ENCODE assay signal across 24 cellular contexts in genomic region chr3:76646921-76647562, GRCh38.
DNase-seq lines count a peak whose midpoint lies in the region; ATAC-seq and TF ChIP-seq lines count a peak whose summit lies in the region.
"Had no signal": no experiment of that assay in that cellular context is flagged by ENCODE, and none has a peak within 500 bp of the region (broad histone marks: within the 10 kb centered on the region; RNA-seq: fewer than 3 reads in every experiment).

No MANE protein-coding gene starts in this region.

- no peak overlapping the region for H2BK120ac ChIP-seq in H9 (ENCODE audit: low read depth, low read length, poor library complexity, severe bottlenecking)

- H3K27ac ChIP-seq in H9 (ENCODE audit: insufficient read length, low read depth, low read length): no peak overlapping the region
- H3K27ac ChIP-seq in psoas muscle: no peak overlapping the region
- H3K27ac ChIP-seq: adrenal gland, esophagus squamous epithelium, prostate gland, vagina had no signal

- WGBS in H9 (ENCODE audit: extremely low coverage, insufficient read length, low lambda C conversion rate): no CpG with 5 or more reads among the region's 13 CpGs
- WGBS in psoas muscle, 3 donors: 68 to 81% (median 77%) methylated on average over 13 of the region's 13 CpGs

- H2BK20ac ChIP-seq in H9 (ENCODE audit: low read depth, low read length, poor library complexity, severe bottlenecking): no peak overlapping the region

- H3K4me1 ChIP-seq in BE2C (0 out of 2 replicates have a peak, but pooled peaks cover 2% of the 10 kb centered on the region), H9 (ENCODE audit: insufficient read depth, low read length) (no peaks in the 10 kb centered on the region), psoas muscle (no peaks in the 10 kb centered on the region)
- H3K4me1 ChIP-seq: adrenal gland, esophagus squamous epithelium, prostate gland, vagina had no signal

- H2AK5ac ChIP-seq in H9 (ENCODE audit: insufficient read length, low read length): no peak overlapping the region

- no peak overlapping the region for H2BK15ac ChIP-seq in H9 (ENCODE audit: low read depth, low read length)

- no peak overlapping the region for H3K14ac ChIP-seq in H9 (ENCODE audit: insufficient read depth, low read length)

- no peaks in the 10 kb centered on the region for H3K9me3 Mint-ChIP-seq in H9

- no peaks in the 10 kb centered on the region for H3K79me2 ChIP-seq in H9 (ENCODE audit: insufficient read depth, low read length)

- H3K56ac ChIP-seq in H9 (ENCODE audit: insufficient read length, low read depth, low read length): no peak overlapping the region

- no peak for TF ChIP-seq POLR2A in GM18505 (IDR thresholded peaks at IDR 0.05; ENCODE audit: borderline replicate concordance, extremely low read depth, insufficient read depth, insufficient read length)

- no peaks in the 10 kb centered on the region for H3K36me3 ChIP-seq in BE2C
- H3K36me3 ChIP-seq in psoas muscle (ENCODE audit: insufficient read depth in 1 of 2, low read depth in 1 of 2): no peaks in the 10 kb centered on the region
- H3K36me3 ChIP-seq: adrenal gland, esophagus squamous epithelium, prostate gland, vagina had no signal

- no peaks in the 10 kb centered on the region for H3K27me3 Mint-ChIP-seq in H9 (ENCODE audit: low read depth)
- H3K27me3 Mint-ChIP-seq: naive thymus-derived CD4-positive, alpha-beta T cell had no signal

- no peaks in the 10 kb centered on the region for H4K20me1 ChIP-seq in H9 (ENCODE audit: control insufficient read depth, insufficient read depth, insufficient read length)

- no peak overlapping the region for H4K91ac ChIP-seq in H9 (ENCODE audit: insufficient read length, low read depth, low read length)

- H3K4me1 Mint-ChIP-seq in H9: peaks cover 10 to 11% of the 10 kb centered on the region in 2 experiments
- H3K4me1 Mint-ChIP-seq: naive thymus-derived CD4-positive, alpha-beta T cell had no signal

- TF ChIP-seq CTCF in BE2C (IDR thresholded peaks at IDR 0.05; ENCODE audit: low read depth, low read length): no peak; the same call in 1 of the 2 replicates
- TF ChIP-seq CTCF in H9 (conservative IDR thresholded peaks at IDR 0.05): peak; percentile 71
- TF ChIP-seq CTCF in psoas muscle (IDR thresholded peaks at IDR 0.05): no peak

- no peak overlapping the region for H3K4me2 ChIP-seq in H9 (ENCODE audit: insufficient read depth, insufficient read length, low read length)
- H3K4me2 ChIP-seq: smooth muscle cell had no signal

- H3K9me3 ChIP-seq in BE2C (no peaks in the 10 kb centered on the region), H9 (ENCODE audit: control insufficient read depth, low read depth, low read length) (no peaks in the 10 kb centered on the region), psoas muscle (no peaks in the 10 kb centered on the region)
- H3K9me3 ChIP-seq: adrenal gland, esophagus squamous epithelium, prostate gland, vagina had no signal

- DNase-seq in BE2C (peak; percentile 10), H9 (peak; percentile 70), SKM-1 (lab: John Stamatoyannopoulos, UW; ENCODE audit: unreplicated experiment) (peak; percentile 4), iPS-NIHi11 (ENCODE audit: low spot score) (peak; percentile 29), NCI-H2029 (lab: John Stamatoyannopoulos, UW) (no peak), psoas muscle (no peak), NCI-H2196 treated with DMSO at 0.1 percent for 48 hours (lab: John Stamatoyannopoulos, UW; ENCODE audit: unreplicated experiment) (no peak)
- DNase-seq: activated CD4-positive, CD25-positive, alpha-beta regulatory T cell treated with anti-CD3 and anti-CD28 coated beads, Interleukin-2, amount 50 U/mL, for 72 hours; activated effector memory CD4-positive, alpha-beta T cell treated with anti-CD3 and anti-CD28 coated beads, Interleukin-2, amount 50 U/mL, for 16 hours; adrenal gland; AML-193; central memory CD4-positive, alpha-beta T cell; effector CD4-positive, alpha-beta T cell; esophagus squamous epithelium; GOT3; naive thymus-derived CD4-positive, alpha-beta T cell; NCI-H1930; NCI-H510A; stimulated activated CD4-positive, alpha-beta T cell treated with anti-CD3 and anti-CD28 coated beads, Interleukin-4, amount 100 ng/mL, for 24 hours; substantia nigra had no signal

- intact Hi-C loops in psoas muscle (cut with DNase I): no loop called here

- no peak overlapping the region for H3K4ac ChIP-seq in H9 (ENCODE audit: low read depth, low read length)

- no peak overlapping the region for H4K5ac ChIP-seq in H9 (ENCODE audit: insufficient read length, low read depth, low read length)

- H3T11ph ChIP-seq in H9 (ENCODE audit: low read length): no peak overlapping the region

- H3K18ac ChIP-seq in H9 (ENCODE audit: insufficient read length, low read depth, low read length): no peak overlapping the region

- no peaks in the 10 kb centered on the region for H3K79me1 ChIP-seq in H9 (ENCODE audit: insufficient read depth, low read depth, low read length, poor library complexity, severe bottlenecking)

- no peak overlapping the region for H3K4me3 Mint-ChIP-seq in H9
- H3K4me3 Mint-ChIP-seq: naive thymus-derived CD4-positive, alpha-beta T cell had no signal

- no peak overlapping the region for H2AFZ ChIP-seq in H9 (ENCODE audit: low read length)

- no peak overlapping the region for H3K9ac ChIP-seq in H9 (ENCODE audit: extremely low read depth, insufficient read length, low read length)

- H3K36me3 Mint-ChIP-seq in H9 (ENCODE audit: insufficient read depth in 1 of 3, low read depth in 3 of 3): no peaks in the 10 kb centered on the region
- H3K36me3 Mint-ChIP-seq: naive thymus-derived CD4-positive, alpha-beta T cell had no signal

- H3K4me3 ChIP-seq in BE2C (ENCODE audit: low read depth, low read length) (no peak overlapping the region), psoas muscle (no peak overlapping the region)
- H3K4me3 ChIP-seq: adrenal gland, esophagus squamous epithelium, prostate gland, smooth muscle cell, vagina had no signal

- no peak overlapping the region for H2BK5ac ChIP-seq in H9 (ENCODE audit: insufficient read length, low read length)

- H3K23ac ChIP-seq in H9 (ENCODE audit: insufficient read length, low read depth, low read length): no peak overlapping the region

- peak overlapping the region; percentile 42 to 74 (median 42); a peak in 3 of 7 replicates for H3K27ac Mint-ChIP-seq in H9
- H3K27ac Mint-ChIP-seq: naive thymus-derived CD4-positive, alpha-beta T cell had no signal

- no peak overlapping the region for H2BK12ac ChIP-seq in H9 (ENCODE audit: insufficient read length, low read depth, low read length)

- ATAC-seq in GM18505 (IDR thresholded peaks at IDR 0.05; ENCODE audit: unreplicated experiment): no peak
- no peak for ATAC-seq in psoas muscle
- ATAC-seq: naive thymus-derived CD4-positive, alpha-beta T cell had no signal

- H3K27me3 ChIP-seq in BE2C (no peaks in the 10 kb centered on the region), H9 (ENCODE audit: insufficient read depth, low read length) (no peaks in the 10 kb centered on the region), psoas muscle (ENCODE audit: insufficient read depth in 3 of 3, low read length in 2 of 3) (no peaks in the 10 kb centered on the region)
- H3K27me3 ChIP-seq: adrenal gland, esophagus squamous epithelium, vagina had no signal

- no peak overlapping the region for H4K8ac ChIP-seq in H9 (replicated peaks; ENCODE audit: insufficient read length, low read depth, low read length)

- no peaks in the 10 kb centered on the region for H3K23me2 ChIP-seq in H9 (ENCODE audit: insufficient read length, low read depth, low read length, poor library complexity, severe bottlenecking)

Comparison
In these comparisons a context has a peak if more than half of its experiments do, and no peak if none do; other contexts are left out.
1. DNase-seq: peak in BE2C (single experiment), H9 (single experiment), SKM-1 (single experiment) and iPS-NIHi11 (single experiment); none in NCI-H2029 (single experiment), psoas muscle (0 of 2) and NCI-H2196 treated with DMSO at 0.1 percent for 48 hours (single experiment).